ENCODE assay signal across 14 cellular contexts in the genomic region with DNA sequence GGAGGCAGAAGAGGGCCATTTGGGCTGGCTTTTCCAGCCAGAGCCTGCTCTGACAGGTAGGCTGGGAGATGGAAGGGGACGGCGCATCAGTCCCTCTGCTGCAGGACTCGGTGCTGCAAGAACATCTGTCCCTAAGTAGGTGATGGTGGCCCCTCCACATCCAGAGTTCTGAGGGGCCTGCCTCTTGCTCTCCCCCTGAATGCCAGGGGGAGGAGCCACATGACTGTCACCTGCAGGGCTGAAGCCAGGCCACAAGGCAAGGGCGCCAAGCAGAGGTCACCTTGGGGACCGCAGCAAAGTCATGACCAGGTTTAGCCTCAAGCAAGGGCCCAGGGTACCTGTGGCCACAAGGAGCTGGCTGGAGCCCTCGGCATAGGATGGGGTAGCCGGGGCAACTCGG.
DNase-seq lines count a peak whose midpoint lies in the region; ATAC-seq and TF ChIP-seq lines count a peak whose summit lies in the region.
"Had no signal": no experiment of that assay in that cellular context is flagged by ENCODE, and none has a peak within 500 bp of the region (broad histone marks: within the 10 kb centered on the region; RNA-seq: fewer than 3 reads in every experiment).

No MANE protein-coding gene starts in this region.

- no peak overlapping the region for H3K27ac Mint-ChIP-seq in endodermal cell
- H3K27ac Mint-ChIP-seq in stimulated activated effector memory CD8-positive, alpha-beta T cell treated with anti-CD3 and anti-CD28 coated beads, Interleukin-12 subunit alpha, Interleukin-12 subunit beta, amount 100 ng/mL, for 72 hours: peak overlapping the region; percentile 95
- H3K27ac Mint-ChIP-seq: activated naive CD8-positive, alpha-beta T cell treated with anti-CD3 and anti-CD28 coated beads for 36 hours had no signal

- no peak overlapping the region for H3K27ac ChIP-seq in OCI-LY3 (ENCODE audit: low read length)
- no peak overlapping the region for H3K27ac ChIP-seq in endodermal cell (ENCODE audit: low read depth, low read length)
- H3K27ac ChIP-seq: C4-2B had no signal

- H3K9me3 Mint-ChIP-seq in endodermal cell: no peaks in the 10 kb centered on the region
- no peaks in the 10 kb centered on the region for H3K9me3 Mint-ChIP-seq in stimulated activated effector memory CD8-positive, alpha-beta T cell treated with anti-CD3 and anti-CD28 coated beads, Interleukin-12 subunit alpha, Interleukin-12 subunit beta, amount 100 ng/mL, for 72 hours
- H3K9me3 Mint-ChIP-seq: activated naive CD8-positive, alpha-beta T cell treated with anti-CD3 and anti-CD28 coated beads for 36 hours had no signal

- DNase-seq in GM06990 (ENCODE audit: extremely low read depth, insufficient read length): no peak
- DNase-seq in endodermal cell: peak; percentile 78
- no peak for DNase-seq in stimulated activated effector memory CD8-positive, alpha-beta T cell treated with anti-CD3 and anti-CD28 coated beads, Interleukin-12 subunit alpha, Interleukin-12 subunit beta, amount 100 ng/mL, for 72 hours (ENCODE audit: low spot score in 2 of 2)
- no peak for DNase-seq in NCI-H446 treated with DMSO at 0.1 percent for 48 hours (lab: John Stamatoyannopoulos, UW)
- DNase-seq: activated CD4-positive, CD25-positive, alpha-beta regulatory T cell treated with anti-CD3 and anti-CD28 coated beads, Interleukin-2, amount 50 U/mL, for 72 hours; activated naive CD8-positive, alpha-beta T cell treated with anti-CD3 and anti-CD28 coated beads for 36 hours; EL; NCI-H2029; NCI-H524 treated with DMSO at 0.1 percent for 48 hours; stimulated activated naive CD4-positive, alpha-beta T cell had no signal

- H3K36me3 Mint-ChIP-seq in endodermal cell (ENCODE audit: low read depth): no peaks in the 10 kb centered on the region
- H3K36me3 Mint-ChIP-seq in stimulated activated effector memory CD8-positive, alpha-beta T cell treated with anti-CD3 and anti-CD28 coated beads, Interleukin-12 subunit alpha, Interleukin-12 subunit beta, amount 100 ng/mL, for 72 hours: peaks cover 53% of the 10 kb centered on the region
- H3K36me3 Mint-ChIP-seq: activated naive CD8-positive, alpha-beta T cell treated with anti-CD3 and anti-CD28 coated beads for 36 hours had no signal

- no peaks in the 10 kb centered on the region for H3K9me3 ChIP-seq in OCI-LY3 (ENCODE audit: insufficient read depth, low read length)
- H3K9me3 ChIP-seq in endodermal cell (ENCODE audit: control insufficient read depth, low read length): no peaks in the 10 kb centered on the region

- no peak overlapping the region for H3K4me3 Mint-ChIP-seq in endodermal cell
- H3K4me3 Mint-ChIP-seq in stimulated activated effector memory CD8-positive, alpha-beta T cell treated with anti-CD3 and anti-CD28 coated beads, Interleukin-12 subunit alpha, Interleukin-12 subunit beta, amount 100 ng/mL, for 72 hours: no peak overlapping the region
- H3K4me3 Mint-ChIP-seq: activated naive CD8-positive, alpha-beta T cell treated with anti-CD3 and anti-CD28 coated beads for 36 hours had no signal

- H4K20me1 ChIP-seq in OCI-LY3 (ENCODE audit: insufficient read depth, low read length): peaks cover 58% of the 10 kb centered on the region

- peaks cover 21% of the 10 kb centered on the region for H3K4me1 Mint-ChIP-seq in endodermal cell
- peaks cover 100% of the 10 kb centered on the region for H3K4me1 Mint-ChIP-seq in stimulated activated effector memory CD8-positive, alpha-beta T cell treated with anti-CD3 and anti-CD28 coated beads, Interleukin-12 subunit alpha, Interleukin-12 subunit beta, amount 100 ng/mL, for 72 hours

- H3K79me2 ChIP-seq in OCI-LY3 (ENCODE audit: low read length): peaks cover 13% of the 10 kb centered on the region; the same call in 1 of the 2 replicates

- TF ChIP-seq CTCF in GM06990 (IDR thresholded peaks at IDR 0.05; ENCODE audit: insufficient read depth, low read length, poor library complexity, severe bottlenecking) (peak; percentile 4), OCI-LY3 (IDR thresholded peaks at IDR 0.05; ENCODE audit: low read depth, low read length) (peak; percentile 21; the same call in 1 of the 2 replicates), endodermal cell (conservative IDR thresholded peaks at IDR 0.05) (peak; percentile 44)

- H3K9ac ChIP-seq in OCI-LY3 (ENCODE audit: low read length) (no peak overlapping the region), endodermal cell (ENCODE audit: extremely low read depth, low read length, poor library complexity, severe bottlenecking) (no peak overlapping the region)

- H3K4me3 ChIP-seq in GM06990 (replicated peaks; ENCODE audit: low read depth, low read length) (no peak overlapping the region), OCI-LY3 (ENCODE audit: low read length) (no peak overlapping the region), endodermal cell (ENCODE audit: low read length) (no peak overlapping the region)

- WGBS in endodermal cell (ENCODE audit: insufficient coverage in 1 of 2, insufficient read length in 1 of 2), 2 experiments: 95 to 96% methylated on average over 3 to 8 of the region's 8 CpGs

- no peak for ATAC-seq in stimulated activated effector memory CD8-positive, alpha-beta T cell treated with anti-CD3 and anti-CD28 coated beads, Interleukin-12 subunit alpha, Interleukin-12 subunit beta, amount 100 ng/mL, for 72 hours
- ATAC-seq in GM19328 (IDR thresholded peaks at IDR 0.05; ENCODE audit: unreplicated experiment) (no peak), HG02870 (IDR thresholded peaks at IDR 0.05; ENCODE audit: unreplicated experiment) (no peak)

- H3K36me3 ChIP-seq in GM06990 (ENCODE audit: control insufficient read depth, insufficient read depth, low read length) (no peaks in the 10 kb centered on the region), OCI-LY3 (replicated peaks; ENCODE audit: low read depth, low read length) (peaks cover 3% of the 10 kb centered on the region), endodermal cell (ENCODE audit: control insufficient read depth, insufficient read depth, low read length) (no peaks in the 10 kb centered on the region)

- H3K4me2 ChIP-seq in OCI-LY3 (ENCODE audit: low read length): peak overlapping the region; percentile 20

- H2AFZ ChIP-seq in OCI-LY3 (ENCODE audit: low read depth, low read length): no peak overlapping the region

- peaks cover 28% of the 10 kb centered on the region for H3K4me1 ChIP-seq in OCI-LY3 (ENCODE audit: low read length)
- peaks cover 4% of the 10 kb centered on the region for H3K4me1 ChIP-seq in endodermal cell (ENCODE audit: control insufficient read depth, insufficient read depth, low read length)

- H3K27me3 Mint-ChIP-seq in endodermal cell (ENCODE audit: insufficient read depth): no peaks in the 10 kb centered on the region
- H3K27me3 Mint-ChIP-seq: activated naive CD8-positive, alpha-beta T cell treated with anti-CD3 and anti-CD28 coated beads for 36 hours had no signal

- H3K27me3 ChIP-seq in GM06990 (replicated peaks; ENCODE audit: control insufficient read depth, insufficient read depth, low read length) (no peaks in the 10 kb centered on the region), OCI-LY3 (ENCODE audit: low read depth, low read length) (no peaks in the 10 kb centered on the region), endodermal cell (ENCODE audit: control insufficient read depth, insufficient read depth, low read length, poor library complexity, severe bottlenecking) (no peaks in the 10 kb centered on the region)
